In the genomic region with DNA sequence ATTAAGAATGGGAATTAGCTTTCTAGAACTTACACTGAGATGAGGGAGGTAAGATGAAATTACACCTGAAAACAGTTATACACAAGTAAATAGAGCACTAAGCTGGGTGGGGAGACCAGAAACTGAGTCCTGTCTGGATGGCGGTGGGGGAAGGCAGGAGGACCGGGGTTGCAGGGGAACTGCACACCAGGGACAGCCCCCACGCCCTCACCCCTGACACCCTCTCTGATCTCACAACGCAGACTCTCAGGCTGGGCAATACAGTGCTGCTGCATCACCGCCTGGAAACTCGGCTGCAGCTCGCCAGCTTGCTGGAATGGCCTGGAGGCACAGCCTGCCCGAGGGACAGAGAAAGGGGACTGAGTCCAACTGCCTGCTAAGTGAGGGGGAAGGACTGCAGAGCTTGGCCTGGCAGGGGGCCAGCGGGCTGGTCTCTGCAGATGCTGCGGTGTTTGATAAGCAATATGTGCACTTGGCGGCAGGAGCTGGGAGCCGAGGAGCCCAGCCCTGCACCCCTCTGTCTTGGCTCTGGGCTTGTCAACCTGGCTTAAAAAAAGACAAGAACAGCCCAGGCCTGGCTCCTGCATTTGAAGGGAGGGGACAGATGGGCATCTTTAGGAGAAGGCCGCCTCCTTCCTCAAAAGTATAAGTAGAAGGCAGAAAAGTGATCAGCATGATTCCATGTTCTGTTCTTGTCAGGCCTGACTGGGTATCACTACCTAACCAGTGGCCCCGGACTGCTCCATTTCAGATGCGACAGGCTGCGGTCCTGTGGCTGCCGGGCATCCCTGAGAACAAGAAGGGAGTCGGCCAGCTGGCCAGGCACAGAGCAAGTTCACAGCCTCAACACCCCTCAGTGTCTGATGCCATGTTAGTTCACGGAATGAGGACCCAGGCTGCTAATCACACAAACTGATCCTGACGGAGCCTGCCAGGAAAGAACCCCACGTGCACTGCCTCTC, we compare ENCODE assay signal across 10 cellular contexts. TPM values are rescaled to one million over a fixed set of nuclear protein-coding genes. Genes with fewer than 3 reads are reported as not detected.
DNase-seq lines count a peak whose midpoint lies in the region; ATAC-seq and TF ChIP-seq lines count a peak whose summit lies in the region.
"Had no signal": no experiment of that assay in that cellular context is flagged by ENCODE, and none has a peak within 500 bp of the region (broad histone marks: within the 10 kb centered on the region; RNA-seq: fewer than 3 reads in every experiment).

No MANE protein-coding gene starts in this region.

- H3K4me3 ChIP-seq in stomach smooth muscle (ENCODE audit: low read length in 2 of 2) = peak overlapping the region in 1 of 2 donors; percentile 22
- H3K4me3 ChIP-seq: lower lobe of right lung had no signal

- no peaks in the 10 kb centered on the region for H3K27me3 ChIP-seq in stomach smooth muscle (ENCODE audit: control insufficient read depth in 1 of 2, insufficient read depth in 2 of 2, low read length in 2 of 2)

- ATAC-seq in SK-N-SH treated with all-trans-retinoic acid at 6 μM for 48 hours = peak; percentile 62
- peak; percentile 87 to 95 for ATAC-seq in left cardiac atrium
- ATAC-seq in HG03039 (IDR thresholded peaks at IDR 0.05; ENCODE audit: unreplicated experiment) = no peak
- ATAC-seq in HG03469 (IDR thresholded peaks at IDR 0.05; ENCODE audit: unreplicated experiment) = no peak

- peaks cover 0 to 3% of the 10 kb centered on the region in 2 donors for H3K36me3 ChIP-seq in stomach smooth muscle (ENCODE audit: control insufficient read depth in 2 of 2, insufficient read depth in 2 of 2, low read length in 2 of 2)

- H3K27ac ChIP-seq in stomach smooth muscle (ENCODE audit: low read length) = peak overlapping the region; percentile 49
- H3K27ac ChIP-seq: lower lobe of right lung had no signal

- H3K9ac ChIP-seq in stomach smooth muscle (ENCODE audit: low read length in 2 of 2) = no peak overlapping the region

- no peaks in the 10 kb centered on the region for H3K9me3 ChIP-seq in stomach smooth muscle (ENCODE audit: control insufficient read depth in 2 of 2, low read length in 2 of 2)
- H3K9me3 ChIP-seq: lower lobe of right lung had no signal

- DNase-seq in KBM-7 = peak; percentile 45
- DNase-seq in left cardiac atrium = peak; percentile 84
- DNase-seq in NCI-H748 treated with DMSO at 0.1 percent for 48 hours (lab: John Stamatoyannopoulos, UW) = no peak
- DNase-seq in activated T-cell treated with anti-CD3 and anti-CD28 coated beads, Interleukin-2, amount 50 U/mL, for 48 hours = no peak
- DNase-seq: lower lobe of right lung had no signal

- intact Hi-C loops in left cardiac atrium (cut with DNase I) = loop anchor here (5.0 kb wide), 2 partner anchors 33 to 43 kb away; no protein-coding TSS in a partner anchor

- H3K4me1 ChIP-seq in stomach smooth muscle (ENCODE audit: control insufficient read depth, insufficient read depth, low read length) = peaks cover 18% of the 10 kb centered on the region

- in situ Hi-C loops in KBM-7 (cut with MboI; ENCODE audit: low pct_unique_long_range_greater_than_20kb, low sequenced_read_pairs) = no loop called here

TF ChIP-seq in SK-N-SH treated with all-trans-retinoic acid at 6 μM for 48 hours, 23 proteins besides CTCF, POLR2A, EP300 and RAD21:
- TF ChIP-seq, protein P1, sequence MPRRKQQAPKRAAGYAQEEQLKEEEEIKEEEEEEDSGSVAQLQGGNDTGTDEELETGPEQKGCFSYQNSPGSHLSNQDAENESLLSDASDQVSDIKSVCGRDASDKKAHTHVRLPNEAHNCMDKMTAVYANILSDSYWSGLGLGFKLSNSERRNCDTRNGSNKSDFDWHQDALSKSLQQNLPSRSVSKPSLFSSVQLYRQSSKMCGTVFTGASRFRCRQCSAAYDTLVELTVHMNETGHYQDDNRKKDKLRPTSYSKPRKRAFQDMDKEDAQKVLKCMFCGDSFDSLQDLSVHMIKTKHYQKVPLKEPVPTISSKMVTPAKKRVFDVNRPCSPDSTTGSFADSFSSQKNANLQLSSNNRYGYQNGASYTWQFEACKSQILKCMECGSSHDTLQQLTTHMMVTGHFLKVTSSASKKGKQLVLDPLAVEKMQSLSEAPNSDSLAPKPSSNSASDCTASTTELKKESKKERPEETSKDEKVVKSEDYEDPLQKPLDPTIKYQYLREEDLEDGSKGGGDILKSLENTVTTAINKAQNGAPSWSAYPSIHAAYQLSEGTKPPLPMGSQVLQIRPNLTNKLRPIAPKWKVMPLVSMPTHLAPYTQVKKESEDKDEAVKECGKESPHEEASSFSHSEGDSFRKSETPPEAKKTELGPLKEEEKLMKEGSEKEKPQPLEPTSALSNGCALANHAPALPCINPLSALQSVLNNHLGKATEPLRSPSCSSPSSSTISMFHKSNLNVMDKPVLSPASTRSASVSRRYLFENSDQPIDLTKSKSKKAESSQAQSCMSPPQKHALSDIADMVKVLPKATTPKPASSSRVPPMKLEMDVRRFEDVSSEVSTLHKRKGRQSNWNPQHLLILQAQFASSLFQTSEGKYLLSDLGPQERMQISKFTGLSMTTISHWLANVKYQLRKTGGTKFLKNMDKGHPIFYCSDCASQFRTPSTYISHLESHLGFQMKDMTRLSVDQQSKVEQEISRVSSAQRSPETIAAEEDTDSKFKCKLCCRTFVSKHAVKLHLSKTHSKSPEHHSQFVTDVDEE (CRISPR knock-in tag; IDR thresholded peaks at IDR 0.05) = peak; percentile 66; the same call in 1 of the 2 replicates
- peak; percentile 79 for TF ChIP-seq TCF4 (CRISPR knock-in tag; IDR thresholded peaks at IDR 0.05; ENCODE audit: borderline replicate concordance)
- no peak for TF ChIP-seq ARNTL (CRISPR knock-in tag; IDR thresholded peaks at IDR 0.05; ENCODE audit: borderline replicate concordance, low read depth)
- TF ChIP-seq SNAI2 (CRISPR knock-in tag; IDR thresholded peaks at IDR 0.05) = 0 out of 2 replicates have a peak, but pooled peaks have one; percentile 26
- TF ChIP-seq, protein P2, sequence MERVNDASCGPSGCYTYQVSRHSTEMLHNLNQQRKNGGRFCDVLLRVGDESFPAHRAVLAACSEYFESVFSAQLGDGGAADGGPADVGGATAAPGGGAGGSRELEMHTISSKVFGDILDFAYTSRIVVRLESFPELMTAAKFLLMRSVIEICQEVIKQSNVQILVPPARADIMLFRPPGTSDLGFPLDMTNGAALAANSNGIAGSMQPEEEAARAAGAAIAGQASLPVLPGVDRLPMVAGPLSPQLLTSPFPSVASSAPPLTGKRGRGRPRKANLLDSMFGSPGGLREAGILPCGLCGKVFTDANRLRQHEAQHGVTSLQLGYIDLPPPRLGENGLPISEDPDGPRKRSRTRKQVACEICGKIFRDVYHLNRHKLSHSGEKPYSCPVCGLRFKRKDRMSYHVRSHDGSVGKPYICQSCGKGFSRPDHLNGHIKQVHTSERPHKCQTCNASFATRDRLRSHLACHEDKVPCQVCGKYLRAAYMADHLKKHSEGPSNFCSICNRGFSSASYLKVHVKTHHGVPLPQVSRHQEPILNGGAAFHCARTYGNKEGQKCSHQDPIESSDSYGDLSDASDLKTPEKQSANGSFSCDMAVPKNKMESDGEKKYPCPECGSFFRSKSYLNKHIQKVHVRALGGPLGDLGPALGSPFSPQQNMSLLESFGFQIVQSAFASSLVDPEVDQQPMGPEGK (CRISPR knock-in tag; IDR thresholded peaks at IDR 0.05; ENCODE audit: borderline replicate concordance) = no peak
- no peak for TF ChIP-seq OSR1 (CRISPR knock-in tag; IDR thresholded peaks at IDR 0.05)
- TF ChIP-seq ZC3H10 (CRISPR knock-in tag; IDR thresholded peaks at IDR 0.05) = no peak
- TF ChIP-seq ESRRG (CRISPR knock-in tag; IDR thresholded peaks at IDR 0.05) = no peak
- TF ChIP-seq TOX (CRISPR knock-in tag; IDR thresholded peaks at IDR 0.05; ENCODE audit: borderline replicate concordance) = no peak
- no peak for TF ChIP-seq RARB (CRISPR knock-in tag; IDR thresholded peaks at IDR 0.05)

RNA-seq across cellular contexts. Expression of a gene that starts 30.2 kb away (rescaled TPM):
- total RNA-seq in left cardiac atrium = 10 to 100 TPM in 1 of 2 donors, 1 to 10 TPM in 1; 4.8 to 27.9 TPM

RNA-seq across cellular contexts. Expression of a gene that starts 38.3 kb away (rescaled TPM):
- total RNA-seq in left cardiac atrium = 10 to 100 TPM; 28.3 to 29.1 TPM

RNA-seq across cellular contexts. Expression of a gene that starts 52.8 kb away (rescaled TPM):
- not detected for total RNA-seq in left cardiac atrium
- total RNA-seq: lower lobe of right lung, NCI-H460 had no signal

Comparison
In these comparisons a context has a peak if more than half of its experiments do, and no peak if none do; other contexts are left out.
1. DNase-seq: peak in KBM-7 (single experiment) and left cardiac atrium (single experiment); none in NCI-H748 treated with DMSO at 0.1 percent for 48 hours (single experiment) and activated T-cell treated with anti-CD3 and anti-CD28 coated beads, Interleukin-2, amount 50 U/mL, for 48 hours (0 of 2).
2. ATAC-seq: peak in SK-N-SH treated with all-trans-retinoic acid at 6 μM for 48 hours (single experiment) and left cardiac atrium (2 of 2); none in HG03039 (single experiment) and HG03469 (single experiment).